1 cellular context compared by ENCODE assay signal in genomic region chr9:136407061-136407460, GRCh38.
TF ChIP-seq lines count a peak whose summit lies in the region.

No MANE protein-coding gene starts in this region.

TF ChIP-seq in K562, 482 proteins besides CTCF, POLR2A, EP300 and RAD21:
- peak; percentile 30; the same call in 1 of the 2 replicates for TF ChIP-seq RBFOX2 (IDR thresholded peaks at IDR 0.05; ENCODE audit: low read depth, low read length)
- TF ChIP-seq POLR2G (IDR thresholded peaks at IDR 0.05; ENCODE audit: low read depth, low read length), result peak; percentile 52
